8 cellular contexts compared by ENCODE assay signal in genomic region chr13:45194081-45194939, GRCh38. TPM values are rescaled to one million over a fixed set of nuclear protein-coding genes. Genes with fewer than 3 reads are reported as not detected.
A peak's percentile ranks its signal among the peaks of the same experiment; 100 is the strongest.
DNase-seq lines count a peak whose midpoint lies in the region; ATAC-seq and TF ChIP-seq lines count a peak whose summit lies in the region.

No MANE protein-coding gene starts in this region.

- peaks cover 54% of the 10 kb centered on the region for H3K4me1 ChIP-seq in GM23248 (ENCODE audit: insufficient read depth)

- peak overlapping the region; percentile 14 for H3K4me2 ChIP-seq in GM23248 (ENCODE audit: unreplicated experiment)

- no peaks in the 10 kb centered on the region for H3K27me3 Mint-ChIP-seq in osteocyte (ENCODE audit: unreplicated experiment)

- H3K27me3 ChIP-seq in GM23248 (replicated peaks; ENCODE audit: insufficient read depth) = no peaks in the 10 kb centered on the region

- H3K9me2 ChIP-seq in GM23248 (ENCODE audit: insufficient read depth) = no peaks in the 10 kb centered on the region

- H3K27ac Mint-ChIP-seq in osteocyte (ENCODE audit: unreplicated experiment) = no peak overlapping the region

- in situ Hi-C loops in GM23248 (cut with MboI) = no loop called here

- H4K20me1 ChIP-seq in GM23248 (ENCODE audit: insufficient read depth) = no peaks in the 10 kb centered on the region

- no peak overlapping the region for H3K4me3 Mint-ChIP-seq in osteocyte (ENCODE audit: unreplicated experiment)

- no peak overlapping the region for H3K9ac ChIP-seq in GM23248

- H3K4me1 Mint-ChIP-seq in osteocyte (ENCODE audit: unreplicated experiment) = peaks cover 23% of the 10 kb centered on the region

- H3K79me2 ChIP-seq in GM23248 (ENCODE audit: insufficient read depth) = peaks cover 6% of the 10 kb centered on the region; the same call in 1 of the 2 replicates

- H3K27ac ChIP-seq in GM23248 = no peak overlapping the region

- H3K9me3 ChIP-seq in GM23248 (ENCODE audit: low read depth) = no peaks in the 10 kb centered on the region

- no peaks in the 10 kb centered on the region for H3K36me3 Mint-ChIP-seq in osteocyte (ENCODE audit: unreplicated experiment)

- intact Hi-C loops in Right ventricle myocardium superior (cut with DNase I) = no loop called here

- DNase-seq in GM23248 (peak; percentile 80), anterior cingulate cortex (lab: John Stamatoyannopoulos, UW) (peak in 54 of 58 donors; percentile 6 to 90 (median 64)), Right ventricle myocardium superior (peak; percentile 61), osteocyte (ENCODE audit: extremely low spot score, unreplicated experiment) (no peak), mesenteric fat pad (ENCODE audit: low spot score) (no peak), RKO (ENCODE audit: low spot score) (no peak), NCI-H146 (lab: John Stamatoyannopoulos, UW) (no peak)

- no peaks in the 10 kb centered on the region for H3K36me3 ChIP-seq in GM23248 (ENCODE audit: low read depth)

- ATAC-seq in Right ventricle myocardium superior (ENCODE audit: poor library complexity) (peak; percentile 67), GM18868 (IDR thresholded peaks at IDR 0.05; ENCODE audit: unreplicated experiment) (no peak)

- H3K9me3 Mint-ChIP-seq in osteocyte (ENCODE audit: unreplicated experiment) = no peaks in the 10 kb centered on the region

- H3F3A ChIP-seq in GM23248 (ENCODE audit: insufficient read depth) = peaks cover 29% of the 10 kb centered on the region

- no peak overlapping the region for H2AFZ ChIP-seq in GM23248

- H3K4me3 ChIP-seq in GM23248 = no peak overlapping the region

- WGBS in GM23248 (ENCODE audit: low coverage in 1 of 2, low lambda C conversion rate in 2 of 2, missing lambda C conversion rate in 2 of 2), 2 experiments = 48 to 49% methylated on average over 15 of the region's 15 CpGs

- TF ChIP-seq CTCF in osteocyte (IDR thresholded peaks at IDR 0.05) = peak; percentile 43

RNA-seq across cellular contexts. Expression of gene KCTD4, which starts 6.5 kb away (rescaled TPM):
- total RNA-seq in GM23248 (2014; rRNA removed; shearing (Covaris generic)) = 0.65 and 2.3 TPM in 2 replicates
- polyA plus RNA-seq in GM23248 (2016; fragmentation: Nextera tagmentation; extraction: Ambion mirVana) = 1.8 and 2.1 TPM in 2 replicates
- not detected for total RNA-seq in Right ventricle myocardium superior
- total RNA-seq in osteocyte = not detected in 2 replicates
- total RNA-seq in mesenteric fat pad = not detected

Comparison
In these comparisons a context has a peak if more than half of its experiments do, and no peak if none do; other contexts are left out.
1. DNase-seq: peak in GM23248 (single experiment), anterior cingulate cortex (54 of 58) and Right ventricle myocardium superior (single experiment); none in osteocyte (single experiment), mesenteric fat pad (single experiment), RKO (single experiment) and NCI-H146 (single experiment).